In the genomic region with DNA sequence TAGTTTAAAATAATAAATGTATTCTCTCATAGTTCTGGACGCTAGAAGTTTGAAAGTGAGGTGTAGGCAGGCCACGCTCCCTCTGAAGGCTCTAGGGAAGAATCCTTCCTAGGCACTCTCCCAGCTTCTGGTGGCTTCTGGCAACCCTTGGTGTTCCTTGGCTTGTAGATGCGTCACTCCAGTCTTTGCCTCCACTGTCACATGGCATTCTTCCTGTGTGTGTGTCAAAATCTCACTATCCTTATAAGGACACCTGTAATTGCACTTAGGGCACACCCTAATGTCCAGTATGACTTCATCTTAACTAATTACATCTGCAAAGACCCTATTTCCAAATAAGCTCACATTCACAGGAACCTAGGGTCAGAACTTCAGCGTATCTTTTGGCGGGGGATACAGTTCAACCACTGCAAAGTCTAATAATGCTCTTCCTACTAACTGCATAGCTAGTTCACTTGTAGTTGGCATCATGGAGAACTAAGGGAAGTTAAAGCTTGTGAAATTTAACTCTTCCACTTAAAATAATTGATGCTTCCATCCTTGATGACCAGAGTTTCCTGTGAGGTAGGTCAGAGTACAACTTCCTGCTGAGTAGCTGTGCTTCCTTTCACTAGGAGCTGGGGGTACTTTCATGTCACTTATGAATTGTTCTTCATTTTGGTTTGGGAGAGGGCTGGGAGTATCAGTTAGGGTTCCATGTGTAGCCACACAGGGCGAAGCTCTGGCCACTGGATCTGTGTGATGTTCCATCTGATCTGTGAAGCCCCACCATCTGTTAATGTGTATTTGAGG, we compare ENCODE assay signal across 12 cellular contexts. TPM values are rescaled to one million over a fixed set of nuclear protein-coding genes. Genes with fewer than 3 reads are reported as not detected.
DNase-seq lines count a peak whose midpoint lies in the region; ATAC-seq and TF ChIP-seq lines count a peak whose summit lies in the region.
"Had no signal": no experiment of that assay in that cellular context is flagged by ENCODE, and none has a peak within 500 bp of the region (broad histone marks: within the 10 kb centered on the region; RNA-seq: fewer than 3 reads in every experiment).

No MANE protein-coding gene starts in this region.

- no peak overlapping the region for H4K91ac ChIP-seq in neuronal stem cell (ENCODE audit: low read depth, low read length, poor library complexity)

- H3K9me2 ChIP-seq in SK-N-SH: no peaks in the 10 kb centered on the region

- no peak for ATAC-seq in HG03175 (IDR thresholded peaks at IDR 0.05; ENCODE audit: unreplicated experiment)
- ATAC-seq: activated CD4-positive, CD25-positive, alpha-beta regulatory T cell treated with anti-CD3 and anti-CD28 coated beads, Interleukin-2, amount 50 U/mL, for 24 hours had no signal

- intact Hi-C loops in activated CD4-positive, alpha-beta memory T cell treated with anti-CD3 and anti-CD28 coated beads for 36 hours (cut with micrococcal nuclease): no loop called here

- H3K36me3 ChIP-seq in BLaER1 (peaks cover 89% of the 10 kb centered on the region), neuronal stem cell (replicated peaks in 1 of 2; ENCODE audit: control insufficient read depth in 2 of 2, insufficient read depth in 2 of 2, low read length in 2 of 2) (peaks cover 26 to 92% of the 10 kb centered on the region in 2 donors), SK-N-SH (replicated peaks in 1 of 2; ENCODE audit: control insufficient read depth in 1 of 2, insufficient read depth in 2 of 2, low read length in 1 of 2) (peaks cover 49 to 57% of the 10 kb centered on the region in 2 experiments)

- H3K4me1 ChIP-seq in BLaER1: peaks cover 52% of the 10 kb centered on the region
- H3K4me1 ChIP-seq in neuronal stem cell (ENCODE audit: control insufficient read depth in 2 of 2, insufficient read depth in 1 of 2, low read depth in 1 of 2, low read length in 2 of 2): no peaks in the 10 kb centered on the region
- peaks cover 11 to 33% of the 10 kb centered on the region in 2 experiments; a peak in 3 of 4 replicates for H3K4me1 ChIP-seq in SK-N-SH (ENCODE audit: control insufficient read depth in 1 of 2, insufficient read depth in 2 of 2, low read depth in 1 of 2, low read length in 1 of 2)

- H2AFZ ChIP-seq in neuronal stem cell (ENCODE audit: low read length): no peak overlapping the region
- H2AFZ ChIP-seq in SK-N-SH (ENCODE audit: low read depth): no peak overlapping the region

- no peak overlapping the region for H2AK5ac ChIP-seq in neuronal stem cell (ENCODE audit: low read depth, low read length)

- peaks cover 7% of the 10 kb centered on the region for H3K79me1 ChIP-seq in neuronal stem cell (ENCODE audit: low read depth, low read length)

- no peaks in the 10 kb centered on the region for H3K27me3 ChIP-seq in BLaER1
- no peaks in the 10 kb centered on the region for H3K27me3 ChIP-seq in neuronal stem cell (ENCODE audit: control insufficient read depth in 3 of 3, insufficient read depth in 3 of 3, low read depth in 1 of 3, low read length in 3 of 3)
- H3K27me3 ChIP-seq in SK-N-SH (ENCODE audit: insufficient read depth): no peaks in the 10 kb centered on the region

- no peak overlapping the region for H2BK120ac ChIP-seq in neuronal stem cell (ENCODE audit: low read depth, low read length)

- no peak overlapping the region for H3K4ac ChIP-seq in neuronal stem cell (ENCODE audit: low read length)

- H3K4me1 Mint-ChIP-seq in activated CD4-positive, alpha-beta memory T cell treated with anti-CD3 and anti-CD28 coated beads for 36 hours (ENCODE audit: low read depth): peaks cover 91% of the 10 kb centered on the region

- H3K14ac ChIP-seq in neuronal stem cell (ENCODE audit: low read length): no peak overlapping the region

- CTCF ChIA-PET in activated CD4-positive, alpha-beta memory T cell treated with anti-CD3 and anti-CD28 coated beads for 36 hours (lab: Charles Lee): interaction anchor here (1.0 to 9.0 kb wide), 5 partner anchors 8 to 289 kb away, joined by 3 to 86 read pairs (median 5); no protein-coding TSS in a partner anchor
- CTCF ChIA-PET in SK-N-SH (lab: Yijun Ruan, JAX): interaction anchor here (0.8 to 2.9 kb wide), 5 partner anchors 16 to 122 kb away, joined by 3 to 10 read pairs (median 3); no protein-coding TSS in a partner anchor

- no peak for TF ChIP-seq CTCF in SK-N-SH (IDR thresholded peaks at IDR 0.05)

- H3K9me3 Mint-ChIP-seq in activated CD4-positive, alpha-beta memory T cell treated with anti-CD3 and anti-CD28 coated beads for 36 hours: no peaks in the 10 kb centered on the region

- peaks cover 35% of the 10 kb centered on the region for H3F3A ChIP-seq in SK-N-SH (replicated peaks; ENCODE audit: insufficient read depth)

- no peak overlapping the region for H3K4me3 ChIP-seq in BLaER1
- H3K4me3 ChIP-seq in neuronal stem cell (ENCODE audit: low read length in 2 of 2): no peak overlapping the region
- no peak overlapping the region for H3K4me3 ChIP-seq in SK-N-SH (ENCODE audit: low read depth in 2 of 2, low read length in 1 of 2)

- H3K4me2 ChIP-seq in BLaER1: no peak overlapping the region
- H3K4me2 ChIP-seq in neuronal stem cell (ENCODE audit: insufficient read depth, low read length, poor library complexity, severe bottlenecking): no peak overlapping the region
- no peak overlapping the region for H3K4me2 ChIP-seq in SK-N-SH

- H3K4me3 Mint-ChIP-seq in activated CD4-positive, alpha-beta memory T cell treated with anti-CD3 and anti-CD28 coated beads for 36 hours: no peak overlapping the region

- no CpG with 5 or more reads among the region's 6 CpGs for WGBS in neuronal stem cell (ENCODE audit: extremely low coverage in 2 of 2, insufficient read length in 2 of 2, insufficient replicate concordance in 1 of 2), 2 donors
- WGBS in SK-N-SH (ENCODE audit: low lambda C conversion rate): 93% methylated on average over 5 of the region's 6 CpGs

- H2BK12ac ChIP-seq in neuronal stem cell (ENCODE audit: low read length): no peak overlapping the region

- POLR2A ChIA-PET in activated CD4-positive, alpha-beta memory T cell treated with anti-CD3 and anti-CD28 coated beads for 36 hours (lab: Charles Lee): interaction anchor here (0.6 to 2.5 kb wide), 2 partner anchors 9 to 408 kb away, joined by 3 to 5 read pairs; no protein-coding TSS in a partner anchor
- POLR2A ChIA-PET in SK-N-SH (lab: Yijun Ruan, JAX): no interaction called here

- no peak overlapping the region for H3K9ac ChIP-seq in BLaER1
- H3K9ac ChIP-seq in neuronal stem cell (ENCODE audit: low read depth, low read length, poor library complexity): peak overlapping the region; percentile 13
- no peak overlapping the region for H3K9ac ChIP-seq in SK-N-SH

- peaks cover 87% of the 10 kb centered on the region for H3K79me2 ChIP-seq in SK-N-SH (ENCODE audit: insufficient read depth)

- no peak overlapping the region for H3K23ac ChIP-seq in neuronal stem cell (ENCODE audit: low read depth, low read length, poor library complexity)

- TF ChIP-seq EP300 in SK-N-SH (IDR thresholded peaks at IDR 0.05; ENCODE audit: borderline replicate concordance in 1 of 2, low read depth in 1 of 2, low read length in 1 of 2): no peak

- H4K8ac ChIP-seq in neuronal stem cell (ENCODE audit: low read depth, low read length): no peak overlapping the region

- TF ChIP-seq RAD21 in SK-N-SH (IDR thresholded peaks at IDR 0.05; ENCODE audit: low read length): no peak

- DNase-seq in activated CD4-positive, alpha-beta memory T cell treated with anti-CD3 and anti-CD28 coated beads for 36 hours: no peak
- DNase-seq in fibroblast of gingiva (ENCODE audit: low read depth): peak; percentile 57
- no peak for DNase-seq in neuronal stem cell (ENCODE audit: low spot score)
- no peak for DNase-seq in NCI-H345 treated with DMSO at 0.1 percent for 48 hours (lab: John Stamatoyannopoulos, UW; ENCODE audit: unreplicated experiment)
- no peak for DNase-seq in NCI-H2171 treated with DMSO at 0.1 percent for 48 hours (lab: John Stamatoyannopoulos, UW)
- no peak for DNase-seq in SK-N-SH
- DNase-seq: IMR-90, mesendoderm, NCI-H2107 had no signal

- H3K18ac ChIP-seq in neuronal stem cell (ENCODE audit: low read length): no peak overlapping the region

- H4K20me1 ChIP-seq in BLaER1 (peaks cover 92% of the 10 kb centered on the region), SK-N-SH (ENCODE audit: insufficient read depth) (peaks cover 89% of the 10 kb centered on the region)

- H2BK15ac ChIP-seq in neuronal stem cell (ENCODE audit: low read length): no peak overlapping the region

- peaks cover 54% of the 10 kb centered on the region for H3K36me3 Mint-ChIP-seq in activated CD4-positive, alpha-beta memory T cell treated with anti-CD3 and anti-CD28 coated beads for 36 hours

- no peaks in the 10 kb centered on the region for H3K27me3 Mint-ChIP-seq in activated CD4-positive, alpha-beta memory T cell treated with anti-CD3 and anti-CD28 coated beads for 36 hours

- peak overlapping the region; percentile 40 for H3K27ac Mint-ChIP-seq in activated CD4-positive, alpha-beta memory T cell treated with anti-CD3 and anti-CD28 coated beads for 36 hours

- no peak overlapping the region for H2BK5ac ChIP-seq in neuronal stem cell (ENCODE audit: low read length)

- H3K27ac ChIP-seq in BLaER1 (0 out of 2 replicates have a peak overlapping the region, but pooled peaks have one; percentile 8), neuronal stem cell (replicated peaks; ENCODE audit: low read length) (no peak overlapping the region), SK-N-SH (ENCODE audit: low read depth in 2 of 2, low read length in 1 of 2) (no peak overlapping the region)

- no peaks in the 10 kb centered on the region for H3K9me3 ChIP-seq in BLaER1
- H3K9me3 ChIP-seq in neuronal stem cell (replicated peaks in 1 of 2; ENCODE audit: control insufficient read depth in 2 of 2, insufficient read depth in 1 of 2, low read depth in 1 of 2, low read length in 2 of 2): no peaks in the 10 kb centered on the region
- H3K9me3 ChIP-seq in SK-N-SH: no peaks in the 10 kb centered on the region

TF ChIP-seq in SK-N-SH, 30 proteins besides CTCF, POLR2A, EP300 and RAD21 (continues in another document):
- TF ChIP-seq RFX5 (IDR thresholded peaks at IDR 0.05; ENCODE audit: low read length) (no peak), NRF1 (IDR thresholded peaks at IDR 0.05; ENCODE audit: low read depth, low read length) (no peak), FOSL2 (IDR thresholded peaks at IDR 0.05; ENCODE audit: borderline replicate concordance, low read depth) (no peak), SMC3 (IDR thresholded peaks at IDR 0.05; ENCODE audit: low read depth, low read length) (no peak), ELF1 (IDR thresholded peaks at IDR 0.05) (no peak)

RNA-seq across cellular contexts. Expression of a gene that starts 10.4 kb away (rescaled TPM):
- 100 to 1,000 TPM; 137 to 142 TPM for total RNA-seq in activated CD4-positive, alpha-beta memory T cell treated with anti-CD3 and anti-CD28 coated beads for 36 hours
- 100.0 TPM for polyA plus RNA-seq in neuronal stem cell (2013, experiment 1 of 2)
- polyA plus RNA-seq in neuronal stem cell (2013, experiment 2 of 2): 101 TPM
- polyA plus RNA-seq in SK-N-SH (2012; rRNA removed): 87.4 and 102 TPM in 2 replicates
- polyA plus RNA-seq in SK-N-SH (2012; cell fraction: cytosol; rRNA removed): 115 and 122 TPM in 2 replicates
- polyA plus RNA-seq in SK-N-SH (2012; cell fraction: nucleus; rRNA removed): 28.5 and 38.3 TPM in 2 replicates
